ENCODE assay signal across 6 cellular contexts in genomic region chr19:35775046-35775297, GRCh38. TPM values are rescaled to one million over a fixed set of nuclear protein-coding genes. Genes with fewer than 3 reads are reported as not detected.
A peak's percentile ranks its signal among the peaks of the same experiment; 100 is the strongest.
DNase-seq lines count a peak whose midpoint lies in the region; TF ChIP-seq lines count a peak whose summit lies in the region.

No MANE protein-coding gene starts in this region.

- H3K9me3 Mint-ChIP-seq in T-helper 2 cell treated with Interferon-gamma antibody and Interleukin-4, amounts not matched to agents 5 μg/mL and 100 μg/mL, for 36 hours: no peaks in the 10 kb centered on the region

- H3K27me3 Mint-ChIP-seq in T-helper 2 cell treated with Interferon-gamma antibody and Interleukin-4, amounts not matched to agents 5 μg/mL and 100 μg/mL, for 36 hours (ENCODE audit: low read depth): no peaks in the 10 kb centered on the region

- H3K27ac ChIP-seq in subcutaneous abdominal adipose tissue (ENCODE audit: low read depth, low read length): no peak overlapping the region

- peaks cover 17% of the 10 kb centered on the region for H3K36me3 Mint-ChIP-seq in T-helper 2 cell treated with Interferon-gamma antibody and Interleukin-4, amounts not matched to agents 5 μg/mL and 100 μg/mL, for 36 hours (ENCODE audit: low read depth)

- H3K9me3 ChIP-seq in subcutaneous abdominal adipose tissue (ENCODE audit: control insufficient read depth in 5 of 5, low read length in 5 of 5): no peaks in the 10 kb centered on the region

- H3K4me3 ChIP-seq in fibroblast of the aortic adventitia (ENCODE audit: low read depth, low read length) (peak overlapping the region; percentile 55), subcutaneous abdominal adipose tissue (ENCODE audit: low read depth in 1 of 5, low read length in 5 of 5) (peak overlapping the region; percentile 64 to 77 (median 69))

- peak overlapping the region; percentile 92 for H3K4me3 Mint-ChIP-seq in T-helper 2 cell treated with Interferon-gamma antibody and Interleukin-4, amounts not matched to agents 5 μg/mL and 100 μg/mL, for 36 hours

- peak overlapping the region; percentile 36 for H3K27ac Mint-ChIP-seq in T-helper 2 cell treated with Interferon-gamma antibody and Interleukin-4, amounts not matched to agents 5 μg/mL and 100 μg/mL, for 36 hours

- no peaks in the 10 kb centered on the region for H3K27me3 ChIP-seq in subcutaneous abdominal adipose tissue (ENCODE audit: control insufficient read depth in 5 of 5, insufficient read depth in 4 of 5, low read length in 5 of 5)

- H3K4me1 ChIP-seq in subcutaneous abdominal adipose tissue (ENCODE audit: control insufficient read depth in 5 of 5, insufficient read depth in 5 of 5, low read length in 5 of 5): peaks cover 5 to 18% (median 10%) of the 10 kb centered on the region in 5 donors

- H3K4me1 Mint-ChIP-seq in T-helper 2 cell treated with Interferon-gamma antibody and Interleukin-4, amounts not matched to agents 5 μg/mL and 100 μg/mL, for 36 hours (ENCODE audit: low read depth): peaks cover 18% of the 10 kb centered on the region

- no peak for DNase-seq in T-helper 2 cell treated with Interferon-gamma antibody and Interleukin-4, amounts not matched to agents 5 μg/mL and 100 μg/mL, for 36 hours (ENCODE audit: low spot score)
- DNase-seq in T-helper 2 cell (no peak), fibroblast of the aortic adventitia (ENCODE audit: low read depth) (no peak), anterior cingulate cortex (lab: John Stamatoyannopoulos, UW) (no peak), HuH-7.5 (ENCODE audit: low spot score) (no peak)

- TF ChIP-seq CTCF in fibroblast of the aortic adventitia (IDR thresholded peaks at IDR 0.05; ENCODE audit: insufficient read depth, low read length): no peak

- peak overlapping the region in 1 of 5 donors; percentile 34 for H3K9ac ChIP-seq in subcutaneous abdominal adipose tissue (ENCODE audit: low read length in 5 of 5)

- peaks cover 0 to 15% (median 2%) of the 10 kb centered on the region in 5 donors for H3K36me3 ChIP-seq in subcutaneous abdominal adipose tissue (ENCODE audit: control insufficient read depth in 5 of 5, insufficient read depth in 5 of 5, low read length in 5 of 5)

RNA-seq across cellular contexts. Expression of gene ARHGAP33, which starts 0.4 kb away (rescaled TPM):
- total RNA-seq in fibroblast of the aortic adventitia (ENCODE audit: low replicate concordance): 5.3 and 7.4 TPM in 2 replicates

RNA-seq across cellular contexts. Expression of gene PROSER3, which starts 17.0 kb away (rescaled TPM):
- 4.5 and 10.8 TPM in 2 replicates for total RNA-seq in fibroblast of the aortic adventitia (ENCODE audit: low replicate concordance)

RNA-seq across cellular contexts. Expression of gene HSPB6, which starts 18.1 kb away (rescaled TPM):
- 297 and 713 TPM in 2 replicates for total RNA-seq in fibroblast of the aortic adventitia (ENCODE audit: low replicate concordance)

RNA-seq across cellular contexts. Expression of gene LIN37, which starts 26.6 kb away (rescaled TPM):
- 5.4 and 15.3 TPM in 2 replicates for total RNA-seq in fibroblast of the aortic adventitia (ENCODE audit: low replicate concordance)

RNA-seq across cellular contexts. Expression of gene PSENEN, which starts 29.5 kb away (rescaled TPM):
- total RNA-seq in fibroblast of the aortic adventitia (ENCODE audit: low replicate concordance): 14.7 and 19.5 TPM in 2 replicates
